14 cellular contexts compared by ENCODE assay signal in genomic region chr21:35578350-35578782, GRCh38.
DNase-seq lines count a peak whose midpoint lies in the region; ATAC-seq and TF ChIP-seq lines count a peak whose summit lies in the region.
"Had no signal": no experiment of that assay in that cellular context is flagged by ENCODE, and none has a peak within 500 bp of the region (broad histone marks: within the 10 kb centered on the region; RNA-seq: fewer than 3 reads in every experiment).

No MANE protein-coding gene starts in this region.

- no peak for ATAC-seq in activated T-cell treated with anti-CD3 and anti-CD28 coated beads, Interleukin-2, amount 50 U/mL, for 72 hours (replicated peaks in 1 of 2)
- ATAC-seq in RWPE2 (ENCODE audit: low read depth) (peak; percentile 65), GM21367 (IDR thresholded peaks at IDR 0.05; ENCODE audit: unreplicated experiment) (no peak)
- ATAC-seq: pancreas had no signal

- peaks cover 48% of the 10 kb centered on the region for H3K4me1 Mint-ChIP-seq in activated T-cell treated with anti-CD3 and anti-CD28 coated beads, Interleukin-2, amount 50 U/mL, for 72 hours (ENCODE audit: low read depth)

- peaks cover 4 to 5% of the 10 kb centered on the region in 2 donors for H3K36me3 Mint-ChIP-seq in activated T-cell treated with anti-CD3 and anti-CD28 coated beads, Interleukin-2, amount 50 U/mL, for 72 hours (ENCODE audit: insufficient read depth in 2 of 2)

- H3K4me1 ChIP-seq in RWPE2 (ENCODE audit: insufficient read depth, poor library complexity, severe bottlenecking) (peaks cover 8% of the 10 kb centered on the region), fibroblast of lung (ENCODE audit: control insufficient read depth, extremely low read depth, insufficient read depth, low read length) (peaks cover 28% of the 10 kb centered on the region)

- TF ChIP-seq CTCF in RWPE2 (IDR thresholded peaks at IDR 0.05; ENCODE audit: poor library complexity, severe bottlenecking) (no peak), fibroblast of lung (conservative IDR thresholded peaks at IDR 0.05 in 1 of 2, IDR thresholded peaks at IDR 0.05 in 1 of 2; ENCODE audit: low read depth in 1 of 2, low read length in 2 of 2) (no peak)

- H3K4me2 ChIP-seq in fibroblast of lung (ENCODE audit: extremely low read depth, insufficient read depth, low read length), result no peak overlapping the region

- DNase-seq in activated T-cell treated with anti-CD3 and anti-CD28 coated beads, Interleukin-2, amount 50 U/mL, for 72 hours, result no peak
- no peak for DNase-seq in activated T-cell treated with anti-CD3 and anti-CD28 coated beads, Interleukin-2, amount 50 U/mL, for 1 hour
- DNase-seq in RWPE2 (ENCODE audit: low spot score) (no peak), fibroblast of lung (ENCODE audit: low read depth in 2 of 2) (peak; percentile 92 to 95), stromal cell of bone marrow (ENCODE audit: low read depth) (peak; percentile 94), NCI-H2081 (lab: John Stamatoyannopoulos, UW) (no peak)
- DNase-seq in stimulated activated CD4-positive, alpha-beta T cell treated with anti-CD3 and anti-CD28 coated beads, Interleukin-12 subunit alpha, Interleukin-12 subunit beta, amount 100 ng/mL, for 4 hours, result no peak
- DNase-seq: DND-41, H9, NCI-H1436, NCI-H524 treated with DMSO at 0.1 percent for 48 hours, pancreas had no signal

- H3K27me3 ChIP-seq in RWPE2 (ENCODE audit: insufficient read depth, poor library complexity, severe bottlenecking) (no peaks in the 10 kb centered on the region), fibroblast of lung (ENCODE audit: control insufficient read depth, insufficient read depth, low read length) (no peaks in the 10 kb centered on the region)
- H3K27me3 ChIP-seq: pancreas had no signal

- H3K79me2 ChIP-seq in fibroblast of lung (ENCODE audit: control insufficient read depth, insufficient read depth, low read length), result no peaks in the 10 kb centered on the region

- H3K27ac ChIP-seq in RWPE2 (ENCODE audit: poor library complexity, severe bottlenecking) (no peak overlapping the region), fibroblast of lung (ENCODE audit: insufficient read depth, low read length) (peak overlapping the region; percentile 40)
- H3K27ac ChIP-seq: pancreas, SK-N-MC had no signal

- H3K9me3 Mint-ChIP-seq in activated T-cell treated with anti-CD3 and anti-CD28 coated beads, Interleukin-2, amount 50 U/mL, for 72 hours, result peaks cover 0 to 4% of the 10 kb centered on the region in 2 donors
- H3K9me3 Mint-ChIP-seq: H9 had no signal

- peaks cover 27% of the 10 kb centered on the region for H3K27me3 Mint-ChIP-seq in activated T-cell treated with anti-CD3 and anti-CD28 coated beads, Interleukin-2, amount 50 U/mL, for 72 hours (ENCODE audit: low read depth)

- no peaks in the 10 kb centered on the region for H3K36me3 ChIP-seq in RWPE2 (ENCODE audit: low read depth)
- H3K36me3 ChIP-seq in fibroblast of lung (ENCODE audit: control insufficient read depth, insufficient read depth, low read length), result no peaks in the 10 kb centered on the region
- H3K36me3 ChIP-seq: pancreas had no signal

- no peak overlapping the region for H2AFZ ChIP-seq in fibroblast of lung (ENCODE audit: low read length)

- no peaks in the 10 kb centered on the region for H4K20me1 ChIP-seq in fibroblast of lung (ENCODE audit: control insufficient read depth, extremely low read depth, insufficient read depth, low read length)

- H3K4me3 Mint-ChIP-seq in activated T-cell treated with anti-CD3 and anti-CD28 coated beads, Interleukin-2, amount 50 U/mL, for 72 hours, result peak overlapping the region; percentile 53 to 84
- H3K4me3 Mint-ChIP-seq: H9 had no signal

- H3K9me3 ChIP-seq in RWPE2 (ENCODE audit: severe bottlenecking) (no peaks in the 10 kb centered on the region), fibroblast of lung (ENCODE audit: control insufficient read depth, insufficient read depth, low read depth, low read length) (no peaks in the 10 kb centered on the region)
- H3K9me3 ChIP-seq: pancreas had no signal

- H3K4me3 ChIP-seq in RWPE2 (ENCODE audit: severe bottlenecking) (no peak overlapping the region), fibroblast of lung (replicated peaks in 1 of 4; ENCODE audit: control extremely low read depth in 1 of 4, insufficient read depth in 1 of 4, low read depth in 3 of 4, low read length in 4 of 4) (no peak overlapping the region)
- H3K4me3 ChIP-seq: pancreas, SK-N-MC had no signal

- no peak overlapping the region for H3K9ac ChIP-seq in fibroblast of lung (ENCODE audit: insufficient read depth, low read length)

- H3K27ac Mint-ChIP-seq in activated T-cell treated with anti-CD3 and anti-CD28 coated beads, Interleukin-2, amount 50 U/mL, for 72 hours, result peak overlapping the region; percentile 96
- H3K27ac Mint-ChIP-seq: H9 had no signal

Comparison
In these comparisons a context has a peak if more than half of its experiments do, and no peak if none do; other contexts are left out.
1. DNase-seq: peak in fibroblast of lung (2 of 2) and stromal cell of bone marrow (single experiment); none in activated T-cell treated with anti-CD3 and anti-CD28 coated beads, Interleukin-2, amount 50 U/mL, for 72 hours (0 of 2), activated T-cell treated with anti-CD3 and anti-CD28 coated beads, Interleukin-2, amount 50 U/mL, for 1 hour (single experiment), RWPE2 (single experiment), NCI-H2081 (0 of 2) and stimulated activated CD4-positive, alpha-beta T cell treated with anti-CD3 and anti-CD28 coated beads, Interleukin-12 subunit alpha, Interleukin-12 subunit beta, amount 100 ng/mL, for 4 hours (single experiment).